In genomic region chr10:71837085-71837827, GRCh38 we compare ENCODE assay signal across 8 cellular contexts. TPM values are rescaled to one million over a fixed set of nuclear protein-coding genes. Genes with fewer than 3 reads are reported as not detected.
DNase-seq lines count a peak whose midpoint lies in the region; ATAC-seq and TF ChIP-seq lines count a peak whose summit lies in the region.

No MANE protein-coding gene starts in this region.

- peak overlapping the region; percentile 37 for H3K27ac ChIP-seq in iPS-18a (ENCODE audit: low read length)
- H3K27ac ChIP-seq in thoracic aorta: peak overlapping the region; percentile 76 to 85

- H3K27me3 ChIP-seq in iPS-18a (ENCODE audit: control insufficient read depth, insufficient read depth, low read length) (no peaks in the 10 kb centered on the region), thoracic aorta (replicated peaks; ENCODE audit: insufficient read depth) (no peaks in the 10 kb centered on the region)

- peaks cover 36% of the 10 kb centered on the region for H3K4me1 ChIP-seq in iPS-18a (ENCODE audit: control insufficient read depth, low read depth, low read length)
- peaks cover 39 to 64% of the 10 kb centered on the region in 2 donors for H3K4me1 ChIP-seq in thoracic aorta (ENCODE audit: control insufficient read depth in 1 of 2, low read depth in 2 of 2)

- H3K9ac ChIP-seq in iPS-18a (ENCODE audit: low read length): no peak overlapping the region

- H3K4me3 ChIP-seq in iPS-18a (ENCODE audit: low read length) (no peak overlapping the region), thoracic aorta (no peak overlapping the region)

- peak overlapping the region; percentile 51 to 62 for H3K27ac Mint-ChIP-seq in activated naive CD4-positive, alpha-beta T cell treated with anti-CD3 and anti-CD28 coated beads, Interleukin-2, amount 50 U/mL, for 72 hours

- ATAC-seq in activated naive CD4-positive, alpha-beta T cell treated with anti-CD3 and anti-CD28 coated beads, Interleukin-2, amount 50 U/mL, for 72 hours: peak; percentile 47 to 50
- ATAC-seq in thoracic aorta (ENCODE audit: insufficient number of reproducible peaks, low FRiP score, low read depth) (no peak), GM21526 (IDR thresholded peaks at IDR 0.05; ENCODE audit: low FRiP score, unreplicated experiment) (no peak), GM21381 (IDR thresholded peaks at IDR 0.05; ENCODE audit: unreplicated experiment) (no peak), GM18909 (IDR thresholded peaks at IDR 0.05; ENCODE audit: poor library complexity, unreplicated experiment) (no peak)

- H3K36me3 ChIP-seq in iPS-18a (ENCODE audit: control insufficient read depth, low read depth, low read length) (peaks cover 6% of the 10 kb centered on the region), thoracic aorta (peaks cover 3% of the 10 kb centered on the region)

- DNase-seq in NCI-H2227 (lab: John Stamatoyannopoulos, UW; ENCODE audit: unreplicated experiment): peak; percentile 10
- DNase-seq in NCI-H2227 treated with DMSO at 0.1 percent for 48 hours (lab: John Stamatoyannopoulos, UW): no peak
- peak in 1 of 2 donors; percentile 13 for DNase-seq in activated naive CD4-positive, alpha-beta T cell treated with anti-CD3 and anti-CD28 coated beads, Interleukin-2, amount 50 U/mL, for 72 hours (ENCODE audit: low spot score in 2 of 2)
- DNase-seq in thoracic aorta (ENCODE audit: low spot score): no peak

- no peak for TF ChIP-seq CTCF in thoracic aorta (IDR thresholded peaks at IDR 0.05)

- no peaks in the 10 kb centered on the region for H3K9me3 ChIP-seq in iPS-18a (ENCODE audit: control insufficient read depth, low read depth, low read length)
- no peaks in the 10 kb centered on the region for H3K9me3 ChIP-seq in thoracic aorta

- no peaks in the 10 kb centered on the region for H3K9me3 Mint-ChIP-seq in activated naive CD4-positive, alpha-beta T cell treated with anti-CD3 and anti-CD28 coated beads, Interleukin-2, amount 50 U/mL, for 72 hours

- H3K36me3 Mint-ChIP-seq in activated naive CD4-positive, alpha-beta T cell treated with anti-CD3 and anti-CD28 coated beads, Interleukin-2, amount 50 U/mL, for 72 hours: no peaks in the 10 kb centered on the region

RNA-seq across cellular contexts. Expression of gene PSAP, which starts 13.8 kb away (rescaled TPM):
- total RNA-seq in activated naive CD4-positive, alpha-beta T cell treated with anti-CD3 and anti-CD28 coated beads, Interleukin-2, amount 50 U/mL, for 72 hours: 100 to 1,000 TPM; 128 to 165 TPM
- total RNA-seq in thoracic aorta: 1,000 to 10,000 TPM; 1,091 to 1,135 TPM

Comparison
In these comparisons a context has a peak if more than half of its experiments do, and no peak if none do; other contexts are left out.
1. ATAC-seq: peak in activated naive CD4-positive, alpha-beta T cell treated with anti-CD3 and anti-CD28 coated beads, Interleukin-2, amount 50 U/mL, for 72 hours (2 of 2); none in thoracic aorta (single experiment), GM21526 (single experiment), GM21381 (single experiment) and GM18909 (single experiment).
2. RNA of gene PSAP, which starts 13.8 kb away (total RNA-seq): 1,091 to 1,135 TPM in thoracic aorta; 128 to 165 TPM in activated naive CD4-positive, alpha-beta T cell treated with anti-CD3 and anti-CD28 coated beads, Interleukin-2, amount 50 U/mL, for 72 hours; every median in the first group is over 4 times any median in the second.